In genomic region chr2:101624706-101625332, GRCh38 we compare ENCODE assay signal across 23 cellular contexts.
"Had no signal": no experiment of that assay in that cellular context is flagged by ENCODE, and none has a peak within 500 bp of the region (broad histone marks: within the 10 kb centered on the region; RNA-seq: fewer than 3 reads in every experiment).

No MANE protein-coding gene starts in this region.

- ATAC-seq: activated naive CD8-positive, alpha-beta T cell treated with anti-CD3 and anti-CD28 coated beads, Interleukin-2, amount 50 U/mL, for 24 hours; gastrocnemius medialis; pancreas; sciatic nerve had no signal

- H3K4me3 Mint-ChIP-seq: activated naive CD4-positive, alpha-beta T cell treated with anti-CD3 and anti-CD28 coated beads, Interleukin-2, amount 10 ng/mL, durations not matched to agents 7 days and 5 days; activated naive CD8-positive, alpha-beta T cell treated with anti-CD3 and anti-CD28 coated beads, Interleukin-2, amount 50 U/mL, for 24 hours; central memory CD8-positive, alpha-beta T cell; mesothelial cell of epicardium; neural progenitor cell had no signal

- H3K27me3 Mint-ChIP-seq: activated naive CD8-positive, alpha-beta T cell treated with anti-CD3 and anti-CD28 coated beads, Interleukin-2, amount 50 U/mL, for 24 hours; central memory CD8-positive, alpha-beta T cell had no signal

- H3K4me1 ChIP-seq: gastrocnemius medialis, neural progenitor cell, pancreas had no signal

- H3K27ac Mint-ChIP-seq: activated naive CD4-positive, alpha-beta T cell treated with anti-CD3 and anti-CD28 coated beads, Interleukin-2, amount 10 ng/mL, durations not matched to agents 7 days and 5 days; mesothelial cell of epicardium; neural progenitor cell had no signal

- H3K27me3 ChIP-seq: brain microvascular endothelial cell, gastrocnemius medialis, neural progenitor cell, pancreas, upper lobe of left lung had no signal

- DNase-seq: activated CD4-positive, alpha-beta T cell treated with anti-CD3 and anti-CD28 coated beads, Interleukin-2, amount 50 U/mL, for 1 hour; activated CD8-positive, alpha-beta memory T cell treated with anti-CD3 and anti-CD28 coated beads for 24 hours; activated CD8-positive, alpha-beta memory T cell treated with anti-CD3 and anti-CD28 coated beads, Interleukin-2, amount 50 U/mL, for 48 hours; activated effector memory CD4-positive, alpha-beta T cell treated with Interleukin-2 at 50 U/mL for 16 hours; activated naive CD4-positive, alpha-beta T cell treated with anti-CD3 and anti-CD28 coated beads, Interleukin-2, amount 10 ng/mL, durations not matched to agents 7 days and 5 days; activated naive CD8-positive, alpha-beta T cell treated with anti-CD3 and anti-CD28 coated beads, Interleukin-2, amount 50 U/mL, for 24 hours; activated T-cell treated with anti-CD3 and anti-CD28 coated beads, Interleukin-2, amount 50 U/mL, for 48 hours; anterior cingulate cortex; brain microvascular endothelial cell; gastrocnemius medialis; head of caudate nucleus; kidney; pancreas; stimulated activated CD4-positive, alpha-beta T cell treated with anti-CD3 and anti-CD28 coated beads, Interleukin-4, amount 100 ng/mL, for 1 hour had no signal

- H3K4me3 ChIP-seq: coronary artery, gastrocnemius medialis, lung, neural progenitor cell, pancreas, smooth muscle cell, thoracic aorta, upper lobe of left lung had no signal

- H3K4me1 Mint-ChIP-seq: mesothelial cell of epicardium had no signal

- H3K9me3 ChIP-seq: gastrocnemius medialis, pancreas, thoracic aorta, upper lobe of left lung had no signal

- H3K36me3 Mint-ChIP-seq: mesothelial cell of epicardium, neural progenitor cell had no signal

- H3K27ac ChIP-seq: brain microvascular endothelial cell, coronary artery, gastrocnemius medialis, neural progenitor cell, pancreas, thoracic aorta, upper lobe of left lung had no signal

- H2AFZ ChIP-seq: neural progenitor cell had no signal

- H3K9me3 Mint-ChIP-seq: activated naive CD4-positive, alpha-beta T cell treated with anti-CD3 and anti-CD28 coated beads, Interleukin-2, amount 10 ng/mL, durations not matched to agents 7 days and 5 days; activated naive CD8-positive, alpha-beta T cell treated with anti-CD3 and anti-CD28 coated beads, Interleukin-2, amount 50 U/mL, for 24 hours; central memory CD8-positive, alpha-beta T cell; mesothelial cell of epicardium had no signal

- H3K36me3 ChIP-seq: brain microvascular endothelial cell, gastrocnemius medialis, neural progenitor cell, pancreas, thoracic aorta, upper lobe of left lung had no signal

- H3K4me2 ChIP-seq: neural progenitor cell, smooth muscle cell had no signal
